ENCODE assay signal across 23 cellular contexts in the genomic region with DNA sequence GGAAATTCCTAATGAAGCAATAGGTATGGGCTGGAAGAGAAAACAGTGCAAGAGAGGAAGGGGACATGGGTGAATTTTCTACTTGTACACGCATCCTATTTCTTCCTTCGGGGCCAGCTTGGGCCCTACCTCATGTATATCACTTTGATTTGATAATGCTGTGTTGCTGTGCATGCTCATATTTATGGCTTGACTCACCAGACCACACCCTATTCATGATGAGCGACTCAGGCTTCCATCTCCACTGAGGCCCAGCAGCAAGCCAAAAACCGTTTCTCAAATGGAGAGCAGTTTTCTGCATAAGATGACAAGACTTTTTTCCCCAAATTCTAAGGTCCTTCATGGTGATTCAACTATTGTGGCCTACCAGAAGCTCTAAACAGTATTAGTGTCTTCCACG.
DNase-seq lines count a peak whose midpoint lies in the region; ATAC-seq, FAIRE-seq and TF ChIP-seq lines count a peak whose summit lies in the region.
"Had no signal": no experiment of that assay in that cellular context is flagged by ENCODE, and none has a peak within 500 bp of the region (broad histone marks: within the 10 kb centered on the region; RNA-seq: fewer than 3 reads in every experiment).

No MANE protein-coding gene starts in this region.

- H3K23ac ChIP-seq in mesendoderm (ENCODE audit: low read length): no peak overlapping the region

- WGBS in K562 (ENCODE audit: insufficient coverage, low coverage, missing lambda C conversion rate): 8% methylated on average over 5 of the region's 5 CpGs
- no CpG with 5 or more reads among the region's 5 CpGs for WGBS in mesendoderm (ENCODE audit: extremely low coverage, insufficient coverage, low lambda C conversion rate)

- H3K4me3 ChIP-seq in PC-3 (ENCODE audit: low read length) (no peak overlapping the region), K562 (no peak overlapping the region), mesendoderm (ENCODE audit: low read length) (no peak overlapping the region)
- H3K4me3 ChIP-seq: body of pancreas, sigmoid colon, thoracic aorta had no signal

- no peaks in the 10 kb centered on the region for H3K79me1 ChIP-seq in mesendoderm (ENCODE audit: low read length)

- H2AFZ ChIP-seq in PC-3 (ENCODE audit: low read length) (peak overlapping the region; percentile 58), K562 (ENCODE audit: low read depth, low read length) (no peak overlapping the region)

- H3F3A ChIP-seq in PC-3 (ENCODE audit: low read length, unreplicated experiment): no peaks in the 10 kb centered on the region

- POLR2A ChIA-PET in PC-3 (lab: Charles Lee; ENCODE audit: unreplicated experiment): no interaction called here
- POLR2A ChIA-PET in K562 (lab: Yijun Ruan, JAX): no interaction called here

- H3K27ac ChIP-seq in PC-3 (ENCODE audit: low read length): 0 out of 2 replicates have a peak overlapping the region, but pooled peaks have one; percentile 4
- H3K27ac ChIP-seq in K562 (ENCODE audit: extremely low read depth, low read depth, low read length): no peak overlapping the region
- H3K27ac ChIP-seq in mesendoderm (ENCODE audit: low read depth, low read length): no peak overlapping the region
- H3K27ac ChIP-seq: body of pancreas, sigmoid colon, thoracic aorta had no signal

- H3K9me2 ChIP-seq in PC-3 (replicated peaks; ENCODE audit: low read length): no peaks in the 10 kb centered on the region

- H3K79me2 ChIP-seq in PC-3 (ENCODE audit: low read length): no peaks in the 10 kb centered on the region
- no peaks in the 10 kb centered on the region for H3K79me2 ChIP-seq in K562 (ENCODE audit: control insufficient read depth, insufficient read depth, low read length)
- H3K79me2 ChIP-seq in mesendoderm (ENCODE audit: control insufficient read depth, insufficient read depth, low read length): no peaks in the 10 kb centered on the region

- H3K4me3 Mint-ChIP-seq in chondrocyte (ENCODE audit: unreplicated experiment): no peak overlapping the region
- no peak overlapping the region for H3K4me3 Mint-ChIP-seq in Calu3 (ENCODE audit: low read depth, unreplicated experiment)
- H3K4me3 Mint-ChIP-seq: activated CD4-positive, alpha-beta T cell treated with anti-CD3 and anti-CD28 coated beads for 36 hours; activated T-cell treated with anti-CD3 and anti-CD28 coated beads, Interleukin-2, amount 50 U/mL, for 24 hours; CD14-positive monocyte; IgD-negative memory B cell had no signal

- H2BK15ac ChIP-seq in mesendoderm (replicated peaks; ENCODE audit: low read depth): no peak overlapping the region

- ATAC-seq in PC-3 (peak; percentile 100), K562 (no peak)
- ATAC-seq: activated CD4-positive, alpha-beta T cell treated with anti-CD3 and anti-CD28 coated beads for 36 hours; body of pancreas; stimulated activated naive CD8-positive, alpha-beta T cell treated with anti-CD3 and anti-CD28 coated beads, Interleukin-15, Interleukin-2, amounts not matched to agents 100 U/mL and 50 U/mL, for 24 hours had no signal

- H2AK5ac ChIP-seq in mesendoderm (ENCODE audit: low read length): no peak overlapping the region

- no TSS peak for BruUV-seq in PC-3 (replicated peaks; lab: Mats Ljungman, UMichigan)
- no TSS peak for BruUV-seq in K562 (replicated peaks; lab: Mats Ljungman, UMichigan)
- no TSS peak for BruUV-seq in Calu3 (replicated peaks; lab: Mats Ljungman, UMichigan)

- DNase-seq in H54 (ENCODE audit: insufficient read length, low spot score): peak; percentile 29
- DNase-seq in PC-3: peak; percentile 68
- no peak for DNase-seq in K562 (ENCODE audit: extremely low read depth in 1 of 4, low spot score in 3 of 4)
- DNase-seq in mesendoderm: peak; percentile 12
- no peak for DNase-seq in chondrocyte (ENCODE audit: low spot score)
- no peak for DNase-seq in Calu3
- DNase-seq in islet precursor cell: no peak
- DNase-seq: activated CD4-positive, alpha-beta T cell treated with anti-CD3 and anti-CD28 coated beads for 36 hours; activated CD8-positive, alpha-beta memory T cell treated with anti-CD3 and anti-CD28 coated beads for 24 hours; activated T-cell treated with anti-CD3 and anti-CD28 coated beads, Interleukin-2, amount 50 U/mL, for 24 hours; body of pancreas; effector CD8-positive, alpha-beta T cell; erythroblast; hippocampal formation; NCI-H526; sigmoid colon; stimulated activated CD4-positive, alpha-beta T cell treated with anti-CD3 and anti-CD28 coated beads, Interleukin-15, amount 100 ng/mL, for 24 hours; stimulated activated naive CD8-positive, alpha-beta T cell treated with anti-CD3 and anti-CD28 coated beads, Interleukin-15, Interleukin-2, amounts not matched to agents 100 U/mL and 50 U/mL, for 24 hours had no signal

- intact Hi-C loops in PC-3 (cut with micrococcal nuclease) (no loop called here), K562 (cut with micrococcal nuclease) (no loop called here), Calu3 (cut with micrococcal nuclease; ENCODE audit: unreplicated experiment) (no loop called here)

- H3K4me2 ChIP-seq in PC-3 (ENCODE audit: low read length) (peak overlapping the region; percentile 8; the same call in 1 of the 2 replicates), K562 (ENCODE audit: insufficient read depth, low read length) (no peak overlapping the region), mesendoderm (ENCODE audit: low read length) (no peak overlapping the region)

- H3K4me1 Mint-ChIP-seq in chondrocyte (ENCODE audit: low read depth) (peaks cover 3% of the 10 kb centered on the region), Calu3 (ENCODE audit: low read depth, unreplicated experiment) (peaks cover 8% of the 10 kb centered on the region)
- H3K4me1 Mint-ChIP-seq: activated CD4-positive, alpha-beta T cell treated with anti-CD3 and anti-CD28 coated beads for 36 hours; CD14-positive monocyte; IgD-negative memory B cell had no signal

- no peak overlapping the region for H3K18ac ChIP-seq in mesendoderm (ENCODE audit: low read length)

- TF ChIP-seq EP300 in K562 (IDR thresholded peaks at IDR 0.05; ENCODE audit: low read length): no peak

- peaks cover 13% of the 10 kb centered on the region for H3K4me1 ChIP-seq in PC-3 (ENCODE audit: insufficient read depth, low read length)
- no peaks in the 10 kb centered on the region for H3K4me1 ChIP-seq in K562 (replicated peaks in 1 of 2; ENCODE audit: control insufficient read depth in 2 of 2, insufficient read depth in 2 of 2, low read length in 2 of 2)
- H3K4me1 ChIP-seq in mesendoderm (ENCODE audit: control insufficient read depth, low read depth, low read length): no peaks in the 10 kb centered on the region
- H3K4me1 ChIP-seq: body of pancreas, sigmoid colon had no signal

- no peak overlapping the region for H4K8ac ChIP-seq in mesendoderm (ENCODE audit: low read depth, low read length)

- H3K9ac ChIP-seq in PC-3 (ENCODE audit: low read length): no peak overlapping the region
- H3K9ac ChIP-seq in K562 (ENCODE audit: insufficient read depth in 1 of 2, low read depth in 2 of 2, low read length in 2 of 2): no peak overlapping the region
- no peak overlapping the region for H3K9ac ChIP-seq in mesendoderm (ENCODE audit: low read length)

- no peaks in the 10 kb centered on the region for H3K9me3 Mint-ChIP-seq in chondrocyte (ENCODE audit: low read depth)
- H3K9me3 Mint-ChIP-seq in Calu3 (ENCODE audit: low read depth, unreplicated experiment): peaks cover 5% of the 10 kb centered on the region

- H3K9me3 ChIP-seq in PC-3 (ENCODE audit: low read length) (no peaks in the 10 kb centered on the region), K562 (replicated peaks; ENCODE audit: control insufficient read depth, insufficient read depth, low read depth, low read length) (no peaks in the 10 kb centered on the region)
- H3K9me3 ChIP-seq: body of pancreas, thoracic aorta had no signal

- no peak overlapping the region for H3K56ac ChIP-seq in mesendoderm (ENCODE audit: low read length)

- H3K4ac ChIP-seq in mesendoderm (ENCODE audit: low read depth, low read length): no peak overlapping the region

- no peak overlapping the region for H4K5ac ChIP-seq in mesendoderm (ENCODE audit: low read length)

- peak; percentile 98 for FAIRE-seq in H54 (lab: Jason Lieb, UNC)
- no peak for FAIRE-seq in K562 (lab: Jason Lieb, UNC)
- FAIRE-seq: frontal cortex, islet of Langerhans had no signal

- H3K27ac Mint-ChIP-seq in chondrocyte (ENCODE audit: unreplicated experiment) (no peak overlapping the region), Calu3 (ENCODE audit: unreplicated experiment) (no peak overlapping the region)
- H3K27ac Mint-ChIP-seq: activated CD4-positive, alpha-beta T cell treated with anti-CD3 and anti-CD28 coated beads for 36 hours; activated T-cell treated with anti-CD3 and anti-CD28 coated beads, Interleukin-2, amount 50 U/mL, for 24 hours; CD14-positive monocyte; IgD-negative memory B cell had no signal

- no peaks in the 10 kb centered on the region for H3K36me3 ChIP-seq in PC-3 (ENCODE audit: low read depth, low read length)
- H3K36me3 ChIP-seq in K562 (ENCODE audit: control insufficient read depth, insufficient read depth, low read length): no peaks in the 10 kb centered on the region
- no peaks in the 10 kb centered on the region for H3K36me3 ChIP-seq in mesendoderm (ENCODE audit: control insufficient read depth, insufficient read depth, low read length)
- H3K36me3 ChIP-seq: sigmoid colon, thoracic aorta had no signal

- TF ChIP-seq RAD21 in K562 (CRISPR knock-in tag; conservative IDR thresholded peaks at IDR 0.05 in 1 of 2, IDR thresholded peaks at IDR 0.05 in 1 of 2): no peak

- H3K36me3 Mint-ChIP-seq in chondrocyte (ENCODE audit: low read depth): no peaks in the 10 kb centered on the region
- no peaks in the 10 kb centered on the region for H3K36me3 Mint-ChIP-seq in Calu3 (ENCODE audit: insufficient read depth, unreplicated experiment)
- H3K36me3 Mint-ChIP-seq: CD14-positive monocyte, IgD-negative memory B cell had no signal

- TF ChIP-seq CTCF in PC-3 (conservative IDR thresholded peaks at IDR 0.05; ENCODE audit: low read depth, low read length) (no peak), K562 (IDR thresholded peaks at IDR 0.05 in 2 of 3, conservative IDR thresholded peaks at IDR 0.05 in 1 of 3; ENCODE audit: insufficient read depth in 2 of 3, low read depth in 1 of 3, low read length in 3 of 3) (no peak), chondrocyte (IDR thresholded peaks at IDR 0.05) (no peak), Calu3 (IDR thresholded peaks at IDR 0.05; ENCODE audit: unreplicated experiment) (no peak)

- in situ Hi-C loops in K562 (cut with MboI): no loop called here

- no peak overlapping the region for H2BK120ac ChIP-seq in mesendoderm (ENCODE audit: low read depth, low read length)

- no peak for TF ChIP-seq POLR2A in H54 (IDR thresholded peaks at IDR 0.05; ENCODE audit: low read depth, low read length)
- TF ChIP-seq POLR2A in K562 (conservative IDR thresholded peaks at IDR 0.05): no peak

- no peak overlapping the region for H2BK5ac ChIP-seq in mesendoderm (ENCODE audit: low read length)

- H4K20me1 ChIP-seq in PC-3 (ENCODE audit: low read length) (no peaks in the 10 kb centered on the region), K562 (replicated peaks; ENCODE audit: control insufficient read depth, insufficient read depth, low read length) (no peaks in the 10 kb centered on the region)

- H3K27me3 Mint-ChIP-seq in chondrocyte (ENCODE audit: low read depth): no peaks in the 10 kb centered on the region
- H3K27me3 Mint-ChIP-seq in Calu3 (ENCODE audit: unreplicated experiment): no peaks in the 10 kb centered on the region
- H3K27me3 Mint-ChIP-seq: activated CD4-positive, alpha-beta T cell treated with anti-CD3 and anti-CD28 coated beads for 36 hours; activated T-cell treated with anti-CD3 and anti-CD28 coated beads, Interleukin-2, amount 50 U/mL, for 24 hours; IgD-negative memory B cell had no signal

- H3K9me1 ChIP-seq in K562 (ENCODE audit: control insufficient read depth, insufficient read depth, low read length): no peaks in the 10 kb centered on the region

- CTCF ChIA-PET in PC-3 (lab: Charles Lee): no interaction called here
- CTCF ChIA-PET in K562 (lab: Yijun Ruan, JAX; ENCODE audit: low intra/inter-chr PET ratio): no interaction called here
- CTCF ChIA-PET in Calu3 (lab: Charles Lee): no interaction called here

- H3K27me3 ChIP-seq in PC-3 (ENCODE audit: low read length) (no peaks in the 10 kb centered on the region), K562 (ENCODE audit: control insufficient read depth in 2 of 2, insufficient read depth in 2 of 2, low read length in 2 of 2) (no peaks in the 10 kb centered on the region), mesendoderm (ENCODE audit: insufficient read depth, low read length, poor library complexity) (no peaks in the 10 kb centered on the region)
- H3K27me3 ChIP-seq: body of pancreas, sigmoid colon had no signal

Comparison
In these comparisons a context has a peak if more than half of its experiments do, and no peak if none do; other contexts are left out.
1. DNase-seq: peak in H54 (single experiment), PC-3 (single experiment) and mesendoderm (single experiment); none in K562 (0 of 4), chondrocyte (single experiment), Calu3 (single experiment) and islet precursor cell (single experiment).